ENCODE assay signal across 8 cellular contexts in the genomic region with DNA sequence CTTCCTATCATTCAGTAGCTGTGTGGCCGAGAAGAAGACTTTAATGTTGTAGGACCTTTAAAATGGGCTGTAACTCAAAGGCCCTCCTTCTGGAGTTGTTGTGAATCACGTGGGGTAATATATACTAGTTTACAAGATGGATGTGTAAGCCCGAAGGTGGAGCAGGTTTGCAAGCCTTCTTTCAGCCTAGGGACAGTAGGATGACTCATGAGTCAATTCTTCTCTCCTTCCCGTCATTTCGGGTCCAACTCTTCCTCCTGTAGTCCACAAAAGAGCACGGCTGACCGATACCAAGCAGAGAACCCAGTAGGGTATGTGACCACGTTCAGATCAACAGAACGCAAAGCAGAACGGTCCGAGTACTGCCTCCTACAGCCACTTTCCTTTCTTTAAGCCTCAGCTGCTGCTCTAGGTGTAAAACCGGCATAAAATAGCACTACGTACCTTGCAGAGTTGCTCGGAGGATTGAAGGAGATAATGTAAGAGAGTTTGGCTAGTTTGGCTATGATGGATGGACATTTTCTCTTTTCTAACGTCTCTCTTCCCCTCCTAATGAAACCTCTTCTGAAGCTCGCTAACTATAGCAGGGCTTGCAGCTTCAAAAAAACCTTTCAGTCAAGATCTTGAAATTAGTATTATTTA. TPM values are rescaled to one million over a fixed set of nuclear protein-coding genes. Genes with fewer than 3 reads are reported as not detected.
DNase-seq lines count a peak whose midpoint lies in the region; ATAC-seq and TF ChIP-seq lines count a peak whose summit lies in the region.

No MANE protein-coding gene starts in this region.

- no peak for TF ChIP-seq POLR2A in gastroesophageal sphincter (IDR thresholded peaks at IDR 0.05)

- peak overlapping the region; percentile 90 for H3K27ac ChIP-seq in BLaER1
- peak overlapping the region; percentile 60 to 97 (median 94) for H3K27ac ChIP-seq in gastroesophageal sphincter
- H3K27ac ChIP-seq in parathyroid adenoma, result peak overlapping the region; percentile 65

- H3K36me3 ChIP-seq in BLaER1 (no peaks in the 10 kb centered on the region), gastroesophageal sphincter (no peaks in the 10 kb centered on the region), parathyroid adenoma (ENCODE audit: control insufficient read depth, insufficient read depth, low read length) (no peaks in the 10 kb centered on the region)

- H3K4me3 Mint-ChIP-seq in activated T-helper 1 cell treated with anti-CD3 and anti-CD28 coated beads, Interleukin-12 subunit alpha, Interleukin-12 subunit beta, Interleukin-2, Interleukin-4 antibody, amounts not matched to agents 30 ng/mL and 10 ng/mL and 1 ng/mL, durations not matched to agents 14 hours and 24 hours and 36 hours, result peak overlapping the region; percentile 88

- H3K9ac ChIP-seq in BLaER1 (peak overlapping the region; percentile 89), parathyroid adenoma (no peak overlapping the region)

- intact Hi-C loops in activated T-helper 1 cell treated with anti-CD3 and anti-CD28 coated beads, Interleukin-12 subunit alpha, Interleukin-12 subunit beta, Interleukin-2, Interleukin-4 antibody, amounts not matched to agents 30 ng/mL and 10 ng/mL and 1 ng/mL, durations not matched to agents 14 hours and 24 hours and 36 hours (cut with micrococcal nuclease), result loop anchor here (1.0 to 2.0 kb wide), 8 partner anchors 10 to 386 kb away; partner anchors contain the start of genes GNS, KICS2 and TBK1

- H4K20me1 ChIP-seq in BLaER1, result peaks cover 14% of the 10 kb centered on the region; the same call in 1 of the 2 replicates

- TF ChIP-seq CTCF in gastroesophageal sphincter (IDR thresholded peaks at IDR 0.05) (peak in 1 of 4 experiments; percentile 24), parathyroid adenoma (IDR thresholded peaks at IDR 0.05) (no peak)

- H3K9me3 ChIP-seq in BLaER1, result no peaks in the 10 kb centered on the region
- H3K9me3 ChIP-seq in gastroesophageal sphincter, result no peaks in the 10 kb centered on the region
- no peaks in the 10 kb centered on the region for H3K9me3 ChIP-seq in parathyroid adenoma (ENCODE audit: control insufficient read depth, low read length)

- H2AFZ ChIP-seq in parathyroid adenoma, result peak overlapping the region; percentile 90

- H3K27ac Mint-ChIP-seq in activated T-helper 1 cell treated with anti-CD3 and anti-CD28 coated beads, Interleukin-12 subunit alpha, Interleukin-12 subunit beta, Interleukin-2, Interleukin-4 antibody, amounts not matched to agents 30 ng/mL and 10 ng/mL and 1 ng/mL, durations not matched to agents 14 hours and 24 hours and 36 hours, result peak overlapping the region; percentile 98

- WGBS in gastroesophageal sphincter (ENCODE audit: low coverage in 1 of 2), 2 donors, result 3 to 7% methylated on average over 12 of the region's 16 CpGs

- no peak for TF ChIP-seq EP300 in gastroesophageal sphincter (IDR thresholded peaks at IDR 0.05)

- no peaks in the 10 kb centered on the region for H3K27me3 ChIP-seq in BLaER1
- no peaks in the 10 kb centered on the region for H3K27me3 ChIP-seq in gastroesophageal sphincter
- H3K27me3 ChIP-seq in parathyroid adenoma (ENCODE audit: control insufficient read depth, insufficient read depth, low read length), result no peaks in the 10 kb centered on the region

- no peaks in the 10 kb centered on the region for H3K27me3 Mint-ChIP-seq in activated T-helper 1 cell treated with anti-CD3 and anti-CD28 coated beads, Interleukin-12 subunit alpha, Interleukin-12 subunit beta, Interleukin-2, Interleukin-4 antibody, amounts not matched to agents 30 ng/mL and 10 ng/mL and 1 ng/mL, durations not matched to agents 14 hours and 24 hours and 36 hours (ENCODE audit: insufficient read depth)

- ATAC-seq in GM18909 (IDR thresholded peaks at IDR 0.05; ENCODE audit: poor library complexity, unreplicated experiment), result peak; percentile 32
- peak; percentile 46 for ATAC-seq in HG03378 (IDR thresholded peaks at IDR 0.05; ENCODE audit: unreplicated experiment)
- no peak for ATAC-seq in gastroesophageal sphincter

- no peaks in the 10 kb centered on the region for H3K9me3 Mint-ChIP-seq in activated T-helper 1 cell treated with anti-CD3 and anti-CD28 coated beads, Interleukin-12 subunit alpha, Interleukin-12 subunit beta, Interleukin-2, Interleukin-4 antibody, amounts not matched to agents 30 ng/mL and 10 ng/mL and 1 ng/mL, durations not matched to agents 14 hours and 24 hours and 36 hours

- peaks cover 38% of the 10 kb centered on the region for H3K4me1 Mint-ChIP-seq in activated T-helper 1 cell treated with anti-CD3 and anti-CD28 coated beads, Interleukin-12 subunit alpha, Interleukin-12 subunit beta, Interleukin-2, Interleukin-4 antibody, amounts not matched to agents 30 ng/mL and 10 ng/mL and 1 ng/mL, durations not matched to agents 14 hours and 24 hours and 36 hours (ENCODE audit: low read depth)

- DNase-seq in OCI-M1 (lab: John Stamatoyannopoulos, UW) (peak; percentile 80), NK-92 (lab: John Stamatoyannopoulos, UW; ENCODE audit: unreplicated experiment) (no peak)
- peak; percentile 37 for DNase-seq in activated T-helper 1 cell treated with anti-CD3 and anti-CD28 coated beads, Interleukin-12 subunit alpha, Interleukin-12 subunit beta, Interleukin-2, Interleukin-4 antibody, amounts not matched to agents 30 ng/mL and 10 ng/mL and 1 ng/mL, durations not matched to agents 14 hours and 24 hours and 36 hours (ENCODE audit: low spot score)

- peaks cover 10% of the 10 kb centered on the region for H3K36me3 Mint-ChIP-seq in activated T-helper 1 cell treated with anti-CD3 and anti-CD28 coated beads, Interleukin-12 subunit alpha, Interleukin-12 subunit beta, Interleukin-2, Interleukin-4 antibody, amounts not matched to agents 30 ng/mL and 10 ng/mL and 1 ng/mL, durations not matched to agents 14 hours and 24 hours and 36 hours (ENCODE audit: low read depth)

- no peaks in the 10 kb centered on the region for H3K79me2 ChIP-seq in parathyroid adenoma

- H3K4me1 ChIP-seq in BLaER1, result peaks cover 33% of the 10 kb centered on the region
- H3K4me1 ChIP-seq in gastroesophageal sphincter, result peaks cover 0 to 36% (median 3%) of the 10 kb centered on the region in 3 donors
- peaks cover 7% of the 10 kb centered on the region for H3K4me1 ChIP-seq in parathyroid adenoma

- H3K4me3 ChIP-seq in BLaER1 (peak overlapping the region; percentile 87), gastroesophageal sphincter (peak overlapping the region; percentile 69 to 82), parathyroid adenoma (ENCODE audit: low read depth, low read length) (peak overlapping the region; percentile 64)

- peak overlapping the region; percentile 87 for H3K4me2 ChIP-seq in BLaER1
- H3K4me2 ChIP-seq in parathyroid adenoma (ENCODE audit: low read length), result peak overlapping the region; percentile 75

RNA-seq across cellular contexts. Expression of gene RASSF3, which starts 1.3 kb away (rescaled TPM):
- total RNA-seq in activated T-helper 1 cell treated with anti-CD3 and anti-CD28 coated beads, Interleukin-12 subunit alpha, Interleukin-12 subunit beta, Interleukin-2, Interleukin-4 antibody, amounts not matched to agents 30 ng/mL and 10 ng/mL and 1 ng/mL, durations not matched to agents 14 hours and 24 hours and 36 hours, result 37.1 and 38.3 TPM in 2 replicates
- total RNA-seq in gastroesophageal sphincter, result 100 to 1,000 TPM; 149 to 332 (median 182) TPM
